19 cellular contexts compared by ENCODE assay signal in genomic region chr6:166498661-166499349, GRCh38.
"Had no signal": no experiment of that assay in that cellular context is flagged by ENCODE, and none has a peak within 500 bp of the region (broad histone marks: within the 10 kb centered on the region; RNA-seq: fewer than 3 reads in every experiment).

No MANE protein-coding gene starts in this region.

- H3K36me3 Mint-ChIP-seq: activated naive CD4-positive, alpha-beta T cell treated with anti-CD3 and anti-CD28 coated beads, Interleukin-2, amount 10 ng/mL, durations not matched to agents 7 days and 5 days; natural killer cell had no signal

- ATAC-seq: effector memory CD8-positive, alpha-beta T cell; gastroesophageal sphincter; left lobe of liver; lower lobe of right lung; natural killer cell; right lobe of liver had no signal

- H3K4me3 Mint-ChIP-seq: activated CD8-positive, alpha-beta T cell treated with anti-CD3 and anti-CD28 coated beads for 36 hours; activated naive CD4-positive, alpha-beta T cell treated with anti-CD3 and anti-CD28 coated beads, Interleukin-2, amount 10 ng/mL, durations not matched to agents 7 days and 5 days; activated naive CD8-positive, alpha-beta T cell treated with anti-CD3 and anti-CD28 coated beads, Interleukin-2, amount 50 U/mL, for 24 hours; effector memory CD8-positive, alpha-beta T cell; natural killer cell had no signal

- H3K27ac Mint-ChIP-seq: activated naive CD4-positive, alpha-beta T cell treated with anti-CD3 and anti-CD28 coated beads, Interleukin-2, amount 10 ng/mL, durations not matched to agents 7 days and 5 days; natural killer cell; progenitor cell of endocrine pancreas had no signal

- H3K27me3 Mint-ChIP-seq: activated CD8-positive, alpha-beta T cell treated with anti-CD3 and anti-CD28 coated beads for 36 hours; activated naive CD4-positive, alpha-beta T cell treated with anti-CD3 and anti-CD28 coated beads, Interleukin-2, amount 10 ng/mL, durations not matched to agents 7 days and 5 days; activated naive CD8-positive, alpha-beta T cell treated with anti-CD3 and anti-CD28 coated beads, Interleukin-2, amount 50 U/mL, for 24 hours; progenitor cell of endocrine pancreas had no signal

- H3K9me3 Mint-ChIP-seq: activated CD8-positive, alpha-beta T cell treated with anti-CD3 and anti-CD28 coated beads for 36 hours; activated naive CD4-positive, alpha-beta T cell treated with anti-CD3 and anti-CD28 coated beads, Interleukin-2, amount 10 ng/mL, durations not matched to agents 7 days and 5 days; activated naive CD8-positive, alpha-beta T cell treated with anti-CD3 and anti-CD28 coated beads, Interleukin-2, amount 50 U/mL, for 24 hours; activated T-cell treated with anti-CD3 and anti-CD28 coated beads, Interleukin-2, amount 50 U/mL, for 72 hours; natural killer cell had no signal

- H3K4me1 Mint-ChIP-seq: activated naive CD4-positive, alpha-beta T cell treated with anti-CD3 and anti-CD28 coated beads, Interleukin-2, amount 10 ng/mL, durations not matched to agents 7 days and 5 days; natural killer cell had no signal

- DNase-seq: activated gamma-delta T cell; activated naive CD4-positive, alpha-beta T cell treated with anti-CD3 and anti-CD28 coated beads, Interleukin-2, amount 10 ng/mL, durations not matched to agents 7 days and 5 days; activated naive CD8-positive, alpha-beta T cell treated with anti-CD3 and anti-CD28 coated beads, Interleukin-2, amount 50 U/mL, for 24 hours; amygdala; cortex of kidney; effector memory CD8-positive, alpha-beta T cell; erythroblast; hypothalamus; lower lobe of right lung; mesenchymal stem cell; natural killer cell; right lobe of liver; stimulated activated CD4-positive, alpha-beta T cell treated with anti-CD3 and anti-CD28 coated beads, Interleukin-12 subunit alpha, Interleukin-12 subunit beta, amount 100 ng/mL, for 4 hours; trophoblast cell had no signal
